ENCODE assay signal across 22 cellular contexts in the genomic region with DNA sequence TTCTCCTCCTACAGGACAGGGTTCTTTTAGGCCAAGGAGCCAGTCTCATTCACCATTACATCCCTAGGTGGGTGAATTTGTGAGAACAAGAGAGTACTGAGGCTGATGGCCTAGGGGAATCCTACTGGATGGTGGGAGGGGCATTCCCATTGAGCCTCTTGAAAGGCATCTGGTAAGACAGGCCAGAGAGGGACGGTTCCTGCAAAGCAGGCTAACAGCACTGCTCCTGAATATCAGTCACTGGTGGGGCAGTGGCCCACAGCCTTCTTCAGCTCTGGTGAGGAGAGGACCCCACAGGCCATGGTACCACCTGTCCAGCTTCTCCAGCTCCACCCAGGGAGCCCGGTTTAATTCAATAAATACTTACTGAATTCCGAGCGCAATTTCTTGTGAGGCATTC.
DNase-seq lines count a peak whose midpoint lies in the region; ATAC-seq and TF ChIP-seq lines count a peak whose summit lies in the region.
"Had no signal": no experiment of that assay in that cellular context is flagged by ENCODE, and none has a peak within 500 bp of the region (broad histone marks: within the 10 kb centered on the region; RNA-seq: fewer than 3 reads in every experiment).

No MANE protein-coding gene starts in this region.

- peaks cover 14% of the 10 kb centered on the region for H3K4me1 Mint-ChIP-seq in memory B cell

- H3K4me3 Mint-ChIP-seq in memory B cell, result no peak overlapping the region
- H3K4me3 Mint-ChIP-seq: CD14-positive monocyte; CD8-positive, alpha-beta memory T cell; H9 had no signal

- no peaks in the 10 kb centered on the region for H3K9me3 ChIP-seq in DND-41 (ENCODE audit: insufficient read depth, low read length, severe bottlenecking)
- H3K9me3 ChIP-seq in MM.1S (replicated peaks; ENCODE audit: insufficient read depth, low read length), result no peaks in the 10 kb centered on the region
- H3K9me3 ChIP-seq: BE2C had no signal

- H3K27me3 Mint-ChIP-seq in memory B cell, result no peaks in the 10 kb centered on the region
- H3K27me3 Mint-ChIP-seq: CD8-positive, alpha-beta memory T cell had no signal

- no peaks in the 10 kb centered on the region for H3K4me1 ChIP-seq in DND-41 (ENCODE audit: insufficient read depth, low read length)
- H3K4me1 ChIP-seq in MM.1S (ENCODE audit: low read length), result peaks cover 2% of the 10 kb centered on the region
- H3K4me1 ChIP-seq: BE2C had no signal

- H3K4me3 ChIP-seq in DND-41 (ENCODE audit: low read depth in 1 of 2, low read length in 2 of 2), result no peak overlapping the region
- no peak overlapping the region for H3K4me3 ChIP-seq in MM.1S (ENCODE audit: low read length)
- H3K4me3 ChIP-seq: GM23248, PC-9 had no signal

- H3K9me2 ChIP-seq in MM.1S (replicated peaks; ENCODE audit: insufficient read depth, low read length), result no peaks in the 10 kb centered on the region

- H3K36me3 ChIP-seq in DND-41 (ENCODE audit: insufficient read depth, low read length) (peaks cover 80% of the 10 kb centered on the region), MM.1S (replicated peaks; ENCODE audit: insufficient read depth, low read length) (no peaks in the 10 kb centered on the region)
- H3K36me3 ChIP-seq: BE2C had no signal

- no peaks in the 10 kb centered on the region for H3K9me3 Mint-ChIP-seq in memory B cell
- H3K9me3 Mint-ChIP-seq: CD8-positive, alpha-beta memory T cell; H9 had no signal

- H2AFZ ChIP-seq in DND-41 (ENCODE audit: low read depth, low read length) (no peak overlapping the region), MM.1S (ENCODE audit: low read length) (no peak overlapping the region)
- H2AFZ ChIP-seq: GM23248, PC-9 had no signal

- peak overlapping the region; percentile 28 for H3K27ac Mint-ChIP-seq in memory B cell
- H3K27ac Mint-ChIP-seq: CD14-positive monocyte, H9 had no signal

- no peak overlapping the region for H3K4me2 ChIP-seq in DND-41 (ENCODE audit: insufficient read depth, low read length)
- H3K4me2 ChIP-seq in MM.1S (ENCODE audit: low read depth, low read length), result no peak overlapping the region
- H3K4me2 ChIP-seq: PC-9 had no signal

- TF ChIP-seq CTCF in DND-41 (IDR thresholded peaks at IDR 0.05; ENCODE audit: borderline replicate concordance, extremely low read depth, low read length, poor library complexity, severe bottlenecking) (no peak), MM.1S (IDR thresholded peaks at IDR 0.05; ENCODE audit: low read length) (no peak)

- H3K9ac ChIP-seq in DND-41 (ENCODE audit: low read depth, low read length), result no peak overlapping the region
- H3K9ac ChIP-seq in MM.1S (ENCODE audit: low read length), result no peak overlapping the region
- H3K9ac ChIP-seq: GM23248 had no signal

- H3K27ac ChIP-seq in DND-41 (ENCODE audit: low read length) (peak overlapping the region; percentile 29; the same call in 1 of the 2 replicates), MM.1S (ENCODE audit: low read length) (no peak overlapping the region)
- H3K27ac ChIP-seq: GM23248, PC-9, RWPE1 had no signal

- peaks cover 99% of the 10 kb centered on the region for H3K79me2 ChIP-seq in DND-41 (ENCODE audit: insufficient read depth, low read length)
- no peaks in the 10 kb centered on the region for H3K79me2 ChIP-seq in MM.1S (ENCODE audit: low read length)

- H3K36me3 Mint-ChIP-seq in memory B cell, result peaks cover 13% of the 10 kb centered on the region

- no peaks in the 10 kb centered on the region for H3F3A ChIP-seq in MM.1S (ENCODE audit: insufficient read depth, low read length)

- peak; percentile 30 for DNase-seq in activated CD8-positive, alpha-beta memory T cell treated with anti-CD3 and anti-CD28 coated beads, Interleukin-2, amount 50 U/mL, for 48 hours
- DNase-seq in activated CD8-positive, alpha-beta memory T cell treated with anti-CD3 and anti-CD28 coated beads for 24 hours, result no peak
- peak; percentile 2 for DNase-seq in DND-41
- DNase-seq in memory B cell (ENCODE audit: low spot score in 2 of 2), result no peak
- peak; percentile 20 for DNase-seq in ureter (ENCODE audit: low spot score)
- no peak for DNase-seq in NCI-H146 treated with DMSO at 0.1 percent for 48 hours (lab: John Stamatoyannopoulos, UW; ENCODE audit: unreplicated experiment)
- DNase-seq in MM.1S, result no peak
- DNase-seq: 8988T; ACHN; BE2C; Calu3; CD8-positive, alpha-beta memory T cell; GM23248; H9; KBM-7; NCI-H1694; NCI-H2227 treated with DMSO at 0.1 percent for 48 hours; NCI-H526 treated with DMSO at 0.1 percent for 48 hours; PC-9; SHP77 had no signal

- H4K20me1 ChIP-seq in DND-41 (ENCODE audit: insufficient read depth, low read length) (peaks cover 90% of the 10 kb centered on the region), MM.1S (ENCODE audit: insufficient read depth, low read length) (no peaks in the 10 kb centered on the region)

- H3K27me3 ChIP-seq in DND-41 (ENCODE audit: insufficient read depth, low read length, poor library complexity), result no peaks in the 10 kb centered on the region
- H3K27me3 ChIP-seq in MM.1S (replicated peaks; ENCODE audit: insufficient read depth, low read length), result no peaks in the 10 kb centered on the region
- H3K27me3 ChIP-seq: BE2C had no signal

- ATAC-seq in DND-41 (ENCODE audit: insufficient read depth, low read depth), result no peak
- ATAC-seq in memory B cell (ENCODE audit: low read depth), result no peak

Comparison
In these comparisons a context has a peak if more than half of its experiments do, and no peak if none do; other contexts are left out.
1. DNase-seq: peak in activated CD8-positive, alpha-beta memory T cell treated with anti-CD3 and anti-CD28 coated beads, Interleukin-2, amount 50 U/mL, for 48 hours (single experiment), DND-41 (single experiment) and ureter (single experiment); none in activated CD8-positive, alpha-beta memory T cell treated with anti-CD3 and anti-CD28 coated beads for 24 hours (single experiment), memory B cell (0 of 2), NCI-H146 treated with DMSO at 0.1 percent for 48 hours (single experiment) and MM.1S (single experiment).